In the genomic region with DNA sequence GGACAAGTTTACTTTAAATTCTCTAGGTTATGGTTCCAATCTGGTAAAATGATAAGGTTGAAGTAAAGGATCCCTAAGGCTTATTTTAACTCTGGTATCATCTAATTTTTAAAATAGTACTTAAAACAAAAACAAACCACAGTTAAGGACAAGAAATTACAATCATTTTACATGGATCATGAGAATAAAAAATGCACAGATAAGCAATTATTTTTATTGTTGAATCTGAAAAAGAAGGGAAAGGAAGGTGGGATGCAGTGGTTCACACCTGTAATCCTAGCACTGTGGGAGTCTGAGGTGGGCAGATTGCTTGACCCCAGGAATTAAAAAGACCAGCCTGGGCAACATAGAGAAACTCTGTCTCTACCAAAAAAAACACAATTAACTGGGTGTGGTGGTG, we compare ENCODE assay signal across 26 cellular contexts. TPM values are rescaled to one million over a fixed set of nuclear protein-coding genes. Genes with fewer than 3 reads are reported as not detected.
"Had no signal": no experiment of that assay in that cellular context is flagged by ENCODE, and none has a peak within 500 bp of the region (broad histone marks: within the 10 kb centered on the region; RNA-seq: fewer than 3 reads in every experiment).

No MANE protein-coding gene starts in this region.

- H3K9me3 ChIP-seq: colonic mucosa, esophagus muscularis mucosa, gastrocnemius medialis, heart right ventricle, left lung, lower lobe of right lung, mucosa of descending colon had no signal

- H3K36me3 ChIP-seq: colonic mucosa, esophagus muscularis mucosa, gastrocnemius medialis, left lung, lower lobe of right lung had no signal

- H3K4me3 ChIP-seq: colonic mucosa, gastrocnemius medialis, lower lobe of right lung, mucosa of descending colon had no signal

- H3K4me1 ChIP-seq: colonic mucosa, esophagus muscularis mucosa, gastrocnemius medialis, lower lobe of right lung had no signal

- H3K27ac ChIP-seq: colonic mucosa, esophagus muscularis mucosa, gastrocnemius medialis, heart right ventricle, left lung, lower lobe of right lung had no signal

- DNase-seq: colonic mucosa; cortex of kidney; effector CD8-positive, alpha-beta T cell; effector memory CD8-positive, alpha-beta T cell; endodermal cell; foreskin fibroblast; foreskin melanocyte; gastrocnemius medialis; glutamatergic neuron; head of caudate nucleus; heart right ventricle; hippocampal formation; left cardiac atrium; left lung; left ventricle myocardium superior; lower lobe of right lung; mesenchymal stem cell; mucosa of descending colon had no signal

- H3K27me3 ChIP-seq: colonic mucosa, esophagus muscularis mucosa, gastrocnemius medialis, heart right ventricle, left lung had no signal

- ATAC-seq: effector memory CD8-positive, alpha-beta T cell; gastrocnemius medialis; heart right ventricle; left cardiac atrium; left lung; left ventricle myocardium superior; lower lobe of right lung; mucosa of descending colon had no signal

- H3K27me3 Mint-ChIP-seq: dendritic cell treated with granulocyte-macrophage colony-stimulating factor and Interleukin-4, amounts not matched to agents 40 ng/mL and 50 ng/mL, for 4 days had no signal

- FAIRE-seq: endometrium, islet of Langerhans, keratinocyte had no signal

- H3K9me3 Mint-ChIP-seq: dendritic cell treated with granulocyte-macrophage colony-stimulating factor and Interleukin-4, amounts not matched to agents 40 ng/mL and 50 ng/mL, for 4 days; effector memory CD8-positive, alpha-beta T cell; endodermal cell; mesothelial cell of epicardium had no signal

- H3K36me3 Mint-ChIP-seq: mesothelial cell of epicardium had no signal

- H3K4me3 Mint-ChIP-seq: dendritic cell treated with granulocyte-macrophage colony-stimulating factor and Interleukin-4, amounts not matched to agents 40 ng/mL and 50 ng/mL, for 4 days; effector memory CD8-positive, alpha-beta T cell; endodermal cell; mesothelial cell of epicardium had no signal

- H3K27ac Mint-ChIP-seq: dendritic cell treated with granulocyte-macrophage colony-stimulating factor and Interleukin-4, amounts not matched to agents 40 ng/mL and 50 ng/mL, for 4 days; effector memory CD8-positive, alpha-beta T cell; endodermal cell; mesothelial cell of epicardium had no signal

RNA-seq across cellular contexts. Expression of a gene that starts 2.4 kb away (rescaled TPM):
- total RNA-seq: dermis microvascular lymphatic vessel endothelial cell, endodermal cell, endothelial cell of umbilical vein had no signal
- polyA plus RNA-seq: endothelial cell of umbilical vein had no signal
